Comparison of ENCODE assay signal across 8 cellular contexts in genomic region chr9:87812375-87813118, GRCh38.
DNase-seq lines count a peak whose midpoint lies in the region; ATAC-seq, FAIRE-seq and TF ChIP-seq lines count a peak whose summit lies in the region.

No MANE protein-coding gene starts in this region.

- H3K9me2 ChIP-seq in Karpas-422 (replicated peaks; ENCODE audit: insufficient read depth, low read length) = no peaks in the 10 kb centered on the region

- no peaks in the 10 kb centered on the region for H3K79me2 ChIP-seq in Karpas-422 (ENCODE audit: low read length)
- no peaks in the 10 kb centered on the region for H3K79me2 ChIP-seq in keratinocyte (ENCODE audit: control insufficient read depth, insufficient read depth, low read length)

- H3K9me3 ChIP-seq in Karpas-422 (ENCODE audit: low read length) (no peaks in the 10 kb centered on the region), adrenal gland (replicated peaks in 1 of 3) (no peaks in the 10 kb centered on the region), keratinocyte (ENCODE audit: control insufficient read depth, low read depth, low read length) (no peaks in the 10 kb centered on the region)

- H3K27ac ChIP-seq in Karpas-422 (ENCODE audit: low read length) (no peak overlapping the region), adrenal gland (no peak overlapping the region), keratinocyte (ENCODE audit: control insufficient read depth, insufficient read depth, low read length) (no peak overlapping the region)

- FAIRE-seq in keratinocyte (lab: Jason Lieb, UNC) = no peak

- intact Hi-C loops in adrenal gland (cut with DNase I) = loop anchor here in 1 of 2 donors (5.0 kb wide), 1 partner anchor 130 kb away; no protein-coding TSS in a partner anchor

- TF ChIP-seq POLR2A in adrenal gland (IDR thresholded peaks at IDR 0.05) = no peak

- DNase-seq in Daoy (ENCODE audit: low read depth) = peak; percentile 55
- DNase-seq in Karpas-422 = peak; percentile 56
- peak in 4 of 7 donors; percentile 28 to 64 (median 44) for DNase-seq in adrenal gland
- DNase-seq in keratinocyte (ENCODE audit: low read depth, low spot score) = no peak
- peak in 2 of 3 experiments; percentile 11 to 24 for DNase-seq in stimulated activated CD4-positive, alpha-beta T cell treated with anti-CD3 and anti-CD28 coated beads, TNF-alpha, amount 100 ng/mL, for 4 hours (ENCODE audit: low read depth in 3 of 3)
- no peak for DNase-seq in activated gamma-delta T cell treated with Interleukin-2 at 50 U/mL for 16 hours
- DNase-seq in DMS153 treated with DMSO at 0.1 percent for 48 hours (lab: John Stamatoyannopoulos, UW; ENCODE audit: unreplicated experiment) = no peak

- ATAC-seq in HG03095 (IDR thresholded peaks at IDR 0.05; ENCODE audit: unreplicated experiment) = no peak

- no peak overlapping the region for H2AFZ ChIP-seq in Karpas-422 (ENCODE audit: low read length)
- H2AFZ ChIP-seq in keratinocyte (ENCODE audit: control insufficient read depth, low read length) = no peak overlapping the region

- dilution Hi-C loops in keratinocyte (cut with MboI; ENCODE audit: extremely low pct_ligation_motif_present, low sequenced_read_pairs) = loop anchor here (25.0 kb wide), 1 partner anchor 100 kb away; no protein-coding TSS in a partner anchor

- TF ChIP-seq CTCF in adrenal gland (IDR thresholded peaks at IDR 0.05) = peak; percentile 89 to 98 (median 94)
- TF ChIP-seq CTCF in keratinocyte (optimal IDR thresholded peaks at IDR 0.05 in 1 of 3, IDR thresholded peaks at IDR 0.05 in 1 of 3, conservative IDR thresholded peaks at IDR 0.05 in 1 of 3; ENCODE audit: extremely low read depth in 1 of 3, insufficient read depth in 2 of 3, low read length in 3 of 3) = peak; percentile 87 to 99 (median 98)

- H3K9me1 ChIP-seq in keratinocyte (ENCODE audit: control insufficient read depth, extremely low read depth, insufficient read depth, low read length) = no peaks in the 10 kb centered on the region

- 33 to 36% (median 34%) methylated on average over 13 of the region's 13 CpGs for WGBS in adrenal gland, 4 donors

- H3K4me1 ChIP-seq in Karpas-422 (ENCODE audit: low read length) (no peaks in the 10 kb centered on the region), adrenal gland (replicated peaks in 1 of 2) (no peaks in the 10 kb centered on the region), keratinocyte (ENCODE audit: control insufficient read depth, extremely low read depth, insufficient read depth, low read length) (peaks cover 4% of the 10 kb centered on the region)

- H4K20me1 ChIP-seq in Karpas-422 (ENCODE audit: insufficient read depth, low read depth, low read length) (no peaks in the 10 kb centered on the region), keratinocyte (ENCODE audit: control insufficient read depth, extremely low read depth, insufficient read depth, low read length) (no peaks in the 10 kb centered on the region)

- H3K4me3 ChIP-seq in Karpas-422 (ENCODE audit: low read length) (no peak overlapping the region), adrenal gland (no peak overlapping the region), keratinocyte (ENCODE audit: control insufficient read depth in 2 of 3, extremely low read depth in 1 of 3, insufficient read depth in 2 of 3, low read depth in 1 of 3, low read length in 3 of 3) (no peak overlapping the region)

- no peak overlapping the region for H3K4me2 ChIP-seq in Karpas-422 (ENCODE audit: low read depth, low read length, poor library complexity, severe bottlenecking)
- H3K4me2 ChIP-seq in keratinocyte (ENCODE audit: control insufficient read depth, extremely low read depth, insufficient read depth, low read depth, low read length) = no peak overlapping the region

- H3K36me3 ChIP-seq in Karpas-422 (ENCODE audit: insufficient read depth, low read length) (no peaks in the 10 kb centered on the region), adrenal gland (replicated peaks in 1 of 2) (no peaks in the 10 kb centered on the region), keratinocyte (ENCODE audit: control insufficient read depth in 2 of 2, extremely low read depth in 1 of 2, insufficient read depth in 2 of 2, low read length in 2 of 2) (no peaks in the 10 kb centered on the region)

- H3K27me3 ChIP-seq in Karpas-422 (ENCODE audit: low read length) = no peaks in the 10 kb centered on the region; the same call in 1 of the 2 replicates
- H3K27me3 ChIP-seq in adrenal gland = no peaks in the 10 kb centered on the region
- no peaks in the 10 kb centered on the region for H3K27me3 ChIP-seq in keratinocyte (ENCODE audit: control insufficient read depth, extremely low read depth, insufficient read depth, low read length)

- H3K9ac ChIP-seq in Karpas-422 (ENCODE audit: low read length) = no peak overlapping the region
- no peak overlapping the region for H3K9ac ChIP-seq in keratinocyte (ENCODE audit: control insufficient read depth, extremely low read depth, insufficient read depth, low read length)

Comparison
In these comparisons a context has a peak if more than half of its experiments do, and no peak if none do; other contexts are left out.
1. DNase-seq: peak in Daoy (single experiment), Karpas-422 (single experiment), adrenal gland (4 of 7) and stimulated activated CD4-positive, alpha-beta T cell treated with anti-CD3 and anti-CD28 coated beads, TNF-alpha, amount 100 ng/mL, for 4 hours (2 of 3); none in keratinocyte (single experiment), activated gamma-delta T cell treated with Interleukin-2 at 50 U/mL for 16 hours (single experiment) and DMS153 treated with DMSO at 0.1 percent for 48 hours (single experiment).